Comparison of ENCODE assay signal across 16 cellular contexts in genomic region chrX:7117587-7117986, GRCh38. TPM values are rescaled to one million over a fixed set of nuclear protein-coding genes. Genes with fewer than 3 reads are reported as not detected.
DNase-seq lines count a peak whose midpoint lies in the region; ATAC-seq and TF ChIP-seq lines count a peak whose summit lies in the region.
"Had no signal": no experiment of that assay in that cellular context is flagged by ENCODE, and none has a peak within 500 bp of the region (broad histone marks: within the 10 kb centered on the region; RNA-seq: fewer than 3 reads in every experiment).

No MANE protein-coding gene starts in this region.

- no peaks in the 10 kb centered on the region for H3K36me3 ChIP-seq in HUES64 (ENCODE audit: insufficient read depth, low read length)
- H3K36me3 ChIP-seq in mucosa of descending colon (ENCODE audit: low read depth): no peaks in the 10 kb centered on the region
- H3K36me3 ChIP-seq: lower lobe of right lung, thyroid gland had no signal

- H3K4me1 Mint-ChIP-seq in Calu3 (ENCODE audit: low read depth, unreplicated experiment): peaks cover 47% of the 10 kb centered on the region

- H3K36me3 Mint-ChIP-seq in Calu3 (ENCODE audit: insufficient read depth, unreplicated experiment): peaks cover 9% of the 10 kb centered on the region

- peaks cover 8% of the 10 kb centered on the region for H3K4me1 ChIP-seq in HUES64 (ENCODE audit: insufficient read depth, low read length)
- peaks cover 11% of the 10 kb centered on the region for H3K4me1 ChIP-seq in mucosa of descending colon (ENCODE audit: low read depth)

- ATAC-seq in GM19035 (IDR thresholded peaks at IDR 0.05; ENCODE audit: unreplicated experiment): peak; percentile 40
- ATAC-seq in HG02610 (IDR thresholded peaks at IDR 0.05; ENCODE audit: unreplicated experiment): peak; percentile 42
- peak; percentile 6 for ATAC-seq in mucosa of descending colon
- no peak for ATAC-seq in GM19455 (IDR thresholded peaks at IDR 0.05; ENCODE audit: unreplicated experiment)
- ATAC-seq: activated CD8-positive, alpha-beta T cell treated with anti-CD3 and anti-CD28 coated beads for 36 hours; CD8-positive, alpha-beta T cell; lower lobe of right lung had no signal

- H3K27ac Mint-ChIP-seq in Calu3 (ENCODE audit: unreplicated experiment): no peak overlapping the region
- H3K27ac Mint-ChIP-seq: activated CD8-positive, alpha-beta T cell treated with anti-CD3 and anti-CD28 coated beads for 36 hours; activated naive CD4-positive, alpha-beta T cell treated with anti-CD3 and anti-CD28 coated beads, Interleukin-2, amount 50 U/mL, for 24 hours; CD8-positive, alpha-beta T cell had no signal

- TF ChIP-seq CTCF in mucosa of descending colon (IDR thresholded peaks at IDR 0.05) (no peak), Calu3 (IDR thresholded peaks at IDR 0.05; ENCODE audit: unreplicated experiment) (no peak)

- no peak for DNase-seq in mucosa of descending colon
- no peak for DNase-seq in OCI-M2 (lab: John Stamatoyannopoulos, UW; ENCODE audit: unreplicated experiment)
- no peak for DNase-seq in Calu3
- DNase-seq in effector CD8-positive, alpha-beta T cell (lab: John Stamatoyannopoulos, UW): no peak
- DNase-seq: activated CD8-positive, alpha-beta T cell treated with anti-CD3 and anti-CD28 coated beads for 36 hours; CD8-positive, alpha-beta T cell; lower lobe of right lung; T-helper 2 cell; thyroid gland had no signal

- 52% methylated on average over 3 of the region's 3 CpGs for WGBS in HUES64

- H3K4me3 ChIP-seq in HUES64 (ENCODE audit: low read length): no peak overlapping the region
- H3K4me3 ChIP-seq in mucosa of descending colon: no peak overlapping the region
- H3K4me3 ChIP-seq: lower lobe of right lung, thyroid gland had no signal

- BruUV-seq in Calu3 (replicated peaks; lab: Mats Ljungman, UMichigan): no TSS peak

- H3K27me3 Mint-ChIP-seq in Calu3 (ENCODE audit: unreplicated experiment): no peaks in the 10 kb centered on the region
- H3K27me3 Mint-ChIP-seq: activated CD8-positive, alpha-beta T cell treated with anti-CD3 and anti-CD28 coated beads for 36 hours; activated naive CD4-positive, alpha-beta T cell treated with anti-CD3 and anti-CD28 coated beads, Interleukin-2, amount 50 U/mL, for 24 hours had no signal

- H3K9me3 ChIP-seq in HUES64 (ENCODE audit: insufficient read depth, low read depth, low read length): no peaks in the 10 kb centered on the region
- H3K9me3 ChIP-seq in mucosa of descending colon: no peaks in the 10 kb centered on the region
- H3K9me3 ChIP-seq: lower lobe of right lung, thyroid gland had no signal

- no peak overlapping the region for H3K4me3 Mint-ChIP-seq in Calu3 (ENCODE audit: low read depth, unreplicated experiment)
- H3K4me3 Mint-ChIP-seq: activated CD8-positive, alpha-beta T cell treated with anti-CD3 and anti-CD28 coated beads for 36 hours; activated naive CD4-positive, alpha-beta T cell treated with anti-CD3 and anti-CD28 coated beads, Interleukin-2, amount 50 U/mL, for 24 hours; CD8-positive, alpha-beta T cell had no signal

- H3K9me3 Mint-ChIP-seq in Calu3 (ENCODE audit: low read depth, unreplicated experiment): no peaks in the 10 kb centered on the region
- H3K9me3 Mint-ChIP-seq: activated CD8-positive, alpha-beta T cell treated with anti-CD3 and anti-CD28 coated beads for 36 hours; activated naive CD4-positive, alpha-beta T cell treated with anti-CD3 and anti-CD28 coated beads, Interleukin-2, amount 50 U/mL, for 24 hours; CD8-positive, alpha-beta T cell had no signal

- no peaks in the 10 kb centered on the region for H3K27me3 ChIP-seq in HUES64 (ENCODE audit: insufficient read depth, low read length)
- H3K27me3 ChIP-seq: thyroid gland had no signal

- no peak overlapping the region for H3K9ac ChIP-seq in HUES64 (ENCODE audit: low read depth, low read length)

- intact Hi-C loops in mucosa of descending colon (cut with DNase I, micrococcal nuclease): no loop called here
- intact Hi-C loops in Calu3 (cut with micrococcal nuclease; ENCODE audit: unreplicated experiment): no loop called here

- H3K27ac ChIP-seq in HUES64 (ENCODE audit: low read depth, low read length): peak overlapping the region; percentile 52; the same call in 1 of the 2 replicates
- H3K27ac ChIP-seq: epithelial cell of prostate, HL-60, lower lobe of right lung, thyroid gland had no signal

- CTCF ChIA-PET in Calu3 (lab: Charles Lee): no interaction called here

RNA-seq across cellular contexts. Expression of gene STS, which starts 29.9 kb away (rescaled TPM):
- polyA plus RNA-seq in HUES64 (2013, experiment 1 of 2): 1.7 TPM
- 1.4 TPM for polyA plus RNA-seq in HUES64 (2013, experiment 2 of 2)
- total RNA-seq in mucosa of descending colon (10 to 100 TPM in 2 of 3 donors, 1 to 10 TPM in 1; 8.1 to 19.3 (median 12.9) TPM), Calu3 (2022) (11.4 and 14.1 TPM in 2 replicates)

RNA-seq across cellular contexts. Expression of gene PUDP, which starts 30.4 kb away (rescaled TPM):
- 22.0 TPM for polyA plus RNA-seq in HUES64 (2013, experiment 1 of 2)
- polyA plus RNA-seq in HUES64 (2013, experiment 2 of 2): 22.1 TPM
- total RNA-seq in mucosa of descending colon (10 to 100 TPM; 16.4 to 38.5 (median 32.3) TPM), Calu3 (2022) (30.6 and 36.6 TPM in 2 replicates)
